ENCODE assay signal across 2 cellular contexts in the genomic region with DNA sequence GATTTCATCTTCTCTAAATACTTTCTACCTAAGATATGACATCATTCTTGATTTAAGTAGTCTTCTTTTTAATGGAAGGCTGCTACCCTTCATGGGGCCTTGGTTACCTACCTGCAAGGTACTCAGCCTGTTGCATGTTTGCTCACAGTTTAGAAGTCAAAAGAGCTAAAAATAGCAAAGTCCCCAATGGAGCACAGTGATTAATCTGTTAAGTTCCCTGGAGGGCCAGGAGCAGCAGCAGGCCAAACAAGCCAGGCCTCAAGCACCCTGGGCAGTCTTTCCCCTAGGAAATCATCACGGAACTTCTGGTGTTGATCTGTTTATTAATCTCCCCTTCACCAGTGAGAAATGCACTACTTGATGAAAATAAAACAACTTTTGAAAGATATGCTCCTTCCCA.
A peak's percentile ranks its signal among the peaks of the same experiment; 100 is the strongest.
TF ChIP-seq lines count a peak whose summit lies in the region.

No MANE protein-coding gene starts in this region.

TF ChIP-seq in HepG2, 621 proteins besides CTCF, POLR2A, EP300 and RAD21:
- TF ChIP-seq ATF7 (IDR thresholded peaks at IDR 0.05) (peak; percentile 33; the same call in 1 of the 2 replicates), ATF7 (CRISPR knock-in tag; IDR thresholded peaks at IDR 0.05) (no peak), ZNF569 (CRISPR knock-in tag; IDR thresholded peaks at IDR 0.05; ENCODE audit: borderline replicate concordance) (no peak)

TF ChIP-seq in H1, 55 proteins besides CTCF, POLR2A, EP300 and RAD21:
- TF ChIP-seq, protein P1, sequence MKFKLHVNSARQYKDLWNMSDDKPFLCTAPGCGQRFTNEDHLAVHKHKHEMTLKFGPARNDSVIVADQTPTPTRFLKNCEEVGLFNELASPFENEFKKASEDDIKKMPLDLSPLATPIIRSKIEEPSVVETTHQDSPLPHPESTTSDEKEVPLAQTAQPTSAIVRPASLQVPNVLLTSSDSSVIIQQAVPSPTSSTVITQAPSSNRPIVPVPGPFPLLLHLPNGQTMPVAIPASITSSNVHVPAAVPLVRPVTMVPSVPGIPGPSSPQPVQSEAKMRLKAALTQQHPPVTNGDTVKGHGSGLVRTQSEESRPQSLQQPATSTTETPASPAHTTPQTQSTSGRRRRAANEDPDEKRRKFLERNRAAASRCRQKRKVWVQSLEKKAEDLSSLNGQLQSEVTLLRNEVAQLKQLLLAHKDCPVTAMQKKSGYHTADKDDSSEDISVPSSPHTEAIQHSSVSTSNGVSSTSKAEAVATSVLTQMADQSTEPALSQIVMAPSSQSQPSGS (IDR thresholded peaks at IDR 0.05; ENCODE audit: low read length): no peak
- TF ChIP-seq, protein P2, sequence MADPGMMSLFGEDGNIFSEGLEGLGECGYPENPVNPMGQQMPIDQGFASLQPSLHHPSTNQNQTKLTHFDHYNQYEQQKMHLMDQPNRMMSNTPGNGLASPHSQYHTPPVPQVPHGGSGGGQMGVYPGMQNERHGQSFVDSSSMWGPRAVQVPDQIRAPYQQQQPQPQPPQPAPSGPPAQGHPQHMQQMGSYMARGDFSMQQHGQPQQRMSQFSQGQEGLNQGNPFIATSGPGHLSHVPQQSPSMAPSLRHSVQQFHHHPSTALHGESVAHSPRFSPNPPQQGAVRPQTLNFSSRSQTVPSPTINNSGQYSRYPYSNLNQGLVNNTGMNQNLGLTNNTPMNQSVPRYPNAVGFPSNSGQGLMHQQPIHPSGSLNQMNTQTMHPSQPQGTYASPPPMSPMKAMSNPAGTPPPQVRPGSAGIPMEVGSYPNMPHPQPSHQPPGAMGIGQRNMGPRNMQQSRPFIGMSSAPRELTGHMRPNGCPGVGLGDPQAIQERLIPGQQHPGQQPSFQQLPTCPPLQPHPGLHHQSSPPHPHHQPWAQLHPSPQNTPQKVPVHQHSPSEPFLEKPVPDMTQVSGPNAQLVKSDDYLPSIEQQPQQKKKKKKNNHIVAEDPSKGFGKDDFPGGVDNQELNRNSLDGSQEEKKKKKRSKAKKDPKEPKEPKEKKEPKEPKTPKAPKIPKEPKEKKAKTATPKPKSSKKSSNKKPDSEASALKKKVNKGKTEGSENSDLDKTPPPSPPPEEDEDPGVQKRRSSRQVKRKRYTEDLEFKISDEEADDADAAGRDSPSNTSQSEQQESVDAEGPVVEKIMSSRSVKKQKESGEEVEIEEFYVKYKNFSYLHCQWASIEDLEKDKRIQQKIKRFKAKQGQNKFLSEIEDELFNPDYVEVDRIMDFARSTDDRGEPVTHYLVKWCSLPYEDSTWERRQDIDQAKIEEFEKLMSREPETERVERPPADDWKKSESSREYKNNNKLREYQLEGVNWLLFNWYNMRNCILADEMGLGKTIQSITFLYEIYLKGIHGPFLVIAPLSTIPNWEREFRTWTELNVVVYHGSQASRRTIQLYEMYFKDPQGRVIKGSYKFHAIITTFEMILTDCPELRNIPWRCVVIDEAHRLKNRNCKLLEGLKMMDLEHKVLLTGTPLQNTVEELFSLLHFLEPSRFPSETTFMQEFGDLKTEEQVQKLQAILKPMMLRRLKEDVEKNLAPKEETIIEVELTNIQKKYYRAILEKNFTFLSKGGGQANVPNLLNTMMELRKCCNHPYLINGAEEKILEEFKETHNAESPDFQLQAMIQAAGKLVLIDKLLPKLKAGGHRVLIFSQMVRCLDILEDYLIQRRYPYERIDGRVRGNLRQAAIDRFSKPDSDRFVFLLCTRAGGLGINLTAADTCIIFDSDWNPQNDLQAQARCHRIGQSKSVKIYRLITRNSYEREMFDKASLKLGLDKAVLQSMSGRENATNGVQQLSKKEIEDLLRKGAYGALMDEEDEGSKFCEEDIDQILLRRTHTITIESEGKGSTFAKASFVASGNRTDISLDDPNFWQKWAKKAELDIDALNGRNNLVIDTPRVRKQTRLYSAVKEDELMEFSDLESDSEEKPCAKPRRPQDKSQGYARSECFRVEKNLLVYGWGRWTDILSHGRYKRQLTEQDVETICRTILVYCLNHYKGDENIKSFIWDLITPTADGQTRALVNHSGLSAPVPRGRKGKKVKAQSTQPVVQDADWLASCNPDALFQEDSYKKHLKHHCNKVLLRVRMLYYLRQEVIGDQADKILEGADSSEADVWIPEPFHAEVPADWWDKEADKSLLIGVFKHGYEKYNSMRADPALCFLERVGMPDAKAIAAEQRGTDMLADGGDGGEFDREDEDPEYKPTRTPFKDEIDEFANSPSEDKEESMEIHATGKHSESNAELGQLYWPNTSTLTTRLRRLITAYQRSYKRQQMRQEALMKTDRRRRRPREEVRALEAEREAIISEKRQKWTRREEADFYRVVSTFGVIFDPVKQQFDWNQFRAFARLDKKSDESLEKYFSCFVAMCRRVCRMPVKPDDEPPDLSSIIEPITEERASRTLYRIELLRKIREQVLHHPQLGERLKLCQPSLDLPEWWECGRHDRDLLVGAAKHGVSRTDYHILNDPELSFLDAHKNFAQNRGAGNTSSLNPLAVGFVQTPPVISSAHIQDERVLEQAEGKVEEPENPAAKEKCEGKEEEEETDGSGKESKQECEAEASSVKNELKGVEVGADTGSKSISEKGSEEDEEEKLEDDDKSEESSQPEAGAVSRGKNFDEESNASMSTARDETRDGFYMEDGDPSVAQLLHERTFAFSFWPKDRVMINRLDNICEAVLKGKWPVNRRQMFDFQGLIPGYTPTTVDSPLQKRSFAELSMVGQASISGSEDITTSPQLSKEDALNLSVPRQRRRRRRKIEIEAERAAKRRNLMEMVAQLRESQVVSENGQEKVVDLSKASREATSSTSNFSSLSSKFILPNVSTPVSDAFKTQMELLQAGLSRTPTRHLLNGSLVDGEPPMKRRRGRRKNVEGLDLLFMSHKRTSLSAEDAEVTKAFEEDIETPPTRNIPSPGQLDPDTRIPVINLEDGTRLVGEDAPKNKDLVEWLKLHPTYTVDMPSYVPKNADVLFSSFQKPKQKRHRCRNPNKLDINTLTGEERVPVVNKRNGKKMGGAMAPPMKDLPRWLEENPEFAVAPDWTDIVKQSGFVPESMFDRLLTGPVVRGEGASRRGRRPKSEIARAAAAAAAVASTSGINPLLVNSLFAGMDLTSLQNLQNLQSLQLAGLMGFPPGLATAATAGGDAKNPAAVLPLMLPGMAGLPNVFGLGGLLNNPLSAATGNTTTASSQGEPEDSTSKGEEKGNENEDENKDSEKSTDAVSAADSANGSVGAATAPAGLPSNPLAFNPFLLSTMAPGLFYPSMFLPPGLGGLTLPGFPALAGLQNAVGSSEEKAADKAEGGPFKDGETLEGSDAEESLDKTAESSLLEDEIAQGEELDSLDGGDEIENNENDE (IDR thresholded peaks at IDR 0.05; ENCODE audit: insufficient replicate concordance, low read length): no peak
- TF ChIP-seq CHD1 (IDR thresholded peaks at IDR 0.05; ENCODE audit: low read depth, low read length) (no peak), SP4 (IDR thresholded peaks at IDR 0.05; ENCODE audit: low read length) (no peak), SIX5 (IDR thresholded peaks at IDR 0.05; ENCODE audit: low read depth, low read length) (no peak), JUND (IDR thresholded peaks at IDR 0.05; ENCODE audit: low read length) (no peak), CBX5 (IDR thresholded peaks at IDR 0.05; ENCODE audit: low read depth, low read length) (no peak), TAF7 (optimal IDR thresholded peaks at IDR 0.05; ENCODE audit: borderline replicate concordance, low read depth, low read length) (no peak), CHD2 (IDR thresholded peaks at IDR 0.05; ENCODE audit: low read length) (no peak), SAP30 (IDR thresholded peaks at IDR 0.05; ENCODE audit: insufficient read depth, insufficient replicate concordance, low read length) (no peak), GABPA (IDR thresholded peaks at IDR 0.05; ENCODE audit: borderline replicate concordance, insufficient read depth, low read length) (no peak), FOSL1 (IDR thresholded peaks at IDR 0.05; ENCODE audit: insufficient read depth, low read depth, low read length) (no peak), KDM4A (IDR thresholded peaks at IDR 0.05; ENCODE audit: low read depth, low read length, severe bottlenecking) (no peak)
- TF ChIP-seq, protein P3, sequence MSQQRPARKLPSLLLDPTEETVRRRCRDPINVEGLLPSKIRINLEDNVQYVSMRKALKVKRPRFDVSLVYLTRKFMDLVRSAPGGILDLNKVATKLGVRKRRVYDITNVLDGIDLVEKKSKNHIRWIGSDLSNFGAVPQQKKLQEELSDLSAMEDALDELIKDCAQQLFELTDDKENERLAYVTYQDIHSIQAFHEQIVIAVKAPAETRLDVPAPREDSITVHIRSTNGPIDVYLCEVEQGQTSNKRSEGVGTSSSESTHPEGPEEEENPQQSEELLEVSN (IDR thresholded peaks at IDR 0.05): no peak
- TF ChIP-seq, protein P4, sequence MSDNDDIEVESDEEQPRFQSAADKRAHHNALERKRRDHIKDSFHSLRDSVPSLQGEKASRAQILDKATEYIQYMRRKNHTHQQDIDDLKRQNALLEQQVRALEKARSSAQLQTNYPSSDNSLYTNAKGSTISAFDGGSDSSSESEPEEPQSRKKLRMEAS (IDR thresholded peaks at IDR 0.05): no peak
